In the genomic region with DNA sequence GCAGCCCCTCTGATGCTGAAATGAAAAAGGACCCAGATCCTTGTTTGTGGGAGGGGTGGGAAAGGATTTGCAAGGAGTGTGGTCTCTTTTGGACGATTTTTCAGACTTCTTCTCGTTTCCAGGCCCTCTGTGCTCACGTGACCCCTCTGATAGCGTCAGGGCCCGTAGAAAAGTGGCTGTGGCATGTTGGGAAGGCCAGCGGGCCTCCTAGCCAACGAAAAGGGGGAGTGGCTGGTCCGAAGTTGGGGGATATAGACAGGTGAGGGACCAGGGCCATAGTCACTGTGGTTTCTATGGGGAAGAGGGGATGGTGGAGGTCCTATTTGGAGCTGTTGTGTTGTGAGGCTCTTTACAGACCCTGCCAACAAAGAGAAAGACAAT, we compare ENCODE assay signal across 1 cellular context.
A peak's percentile ranks its signal among the peaks of the same experiment; 100 is the strongest.
TF ChIP-seq lines count a peak whose summit lies in the region.

No MANE protein-coding gene starts in this region.

TF ChIP-seq in K562, 482 proteins besides CTCF, POLR2A, EP300 and RAD21 (continued from another document):
- TF ChIP-seq, protein P1, sequence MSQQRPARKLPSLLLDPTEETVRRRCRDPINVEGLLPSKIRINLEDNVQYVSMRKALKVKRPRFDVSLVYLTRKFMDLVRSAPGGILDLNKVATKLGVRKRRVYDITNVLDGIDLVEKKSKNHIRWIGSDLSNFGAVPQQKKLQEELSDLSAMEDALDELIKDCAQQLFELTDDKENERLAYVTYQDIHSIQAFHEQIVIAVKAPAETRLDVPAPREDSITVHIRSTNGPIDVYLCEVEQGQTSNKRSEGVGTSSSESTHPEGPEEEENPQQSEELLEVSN (IDR thresholded peaks at IDR 0.05; ENCODE audit: borderline replicate concordance in 1 of 2, extremely low read depth in 1 of 2, insufficient read depth in 1 of 2, insufficient read length in 1 of 2, low read depth in 1 of 2, low read length in 1 of 2, poor library complexity in 1 of 2, severe bottlenecking in 1 of 2) = no peak
- TF ChIP-seq E2F8 (IDR thresholded peaks at IDR 0.05; ENCODE audit: low read depth, partially characterized antibody) (no peak), KLF6 (CRISPR knock-in tag; IDR thresholded peaks at IDR 0.05; ENCODE audit: borderline replicate concordance) (no peak), ARID1B (IDR thresholded peaks at IDR 0.05) (no peak), RBM22 (IDR thresholded peaks at IDR 0.05; ENCODE audit: low read depth, low read length, poor library complexity, severe bottlenecking) (no peak), TEAD2 (tag; IDR thresholded peaks at IDR 0.05) (no peak), USF1 (CRISPR knock-in tag; IDR thresholded peaks at IDR 0.05) (peak; percentile 92)
- TF ChIP-seq, protein P2, sequence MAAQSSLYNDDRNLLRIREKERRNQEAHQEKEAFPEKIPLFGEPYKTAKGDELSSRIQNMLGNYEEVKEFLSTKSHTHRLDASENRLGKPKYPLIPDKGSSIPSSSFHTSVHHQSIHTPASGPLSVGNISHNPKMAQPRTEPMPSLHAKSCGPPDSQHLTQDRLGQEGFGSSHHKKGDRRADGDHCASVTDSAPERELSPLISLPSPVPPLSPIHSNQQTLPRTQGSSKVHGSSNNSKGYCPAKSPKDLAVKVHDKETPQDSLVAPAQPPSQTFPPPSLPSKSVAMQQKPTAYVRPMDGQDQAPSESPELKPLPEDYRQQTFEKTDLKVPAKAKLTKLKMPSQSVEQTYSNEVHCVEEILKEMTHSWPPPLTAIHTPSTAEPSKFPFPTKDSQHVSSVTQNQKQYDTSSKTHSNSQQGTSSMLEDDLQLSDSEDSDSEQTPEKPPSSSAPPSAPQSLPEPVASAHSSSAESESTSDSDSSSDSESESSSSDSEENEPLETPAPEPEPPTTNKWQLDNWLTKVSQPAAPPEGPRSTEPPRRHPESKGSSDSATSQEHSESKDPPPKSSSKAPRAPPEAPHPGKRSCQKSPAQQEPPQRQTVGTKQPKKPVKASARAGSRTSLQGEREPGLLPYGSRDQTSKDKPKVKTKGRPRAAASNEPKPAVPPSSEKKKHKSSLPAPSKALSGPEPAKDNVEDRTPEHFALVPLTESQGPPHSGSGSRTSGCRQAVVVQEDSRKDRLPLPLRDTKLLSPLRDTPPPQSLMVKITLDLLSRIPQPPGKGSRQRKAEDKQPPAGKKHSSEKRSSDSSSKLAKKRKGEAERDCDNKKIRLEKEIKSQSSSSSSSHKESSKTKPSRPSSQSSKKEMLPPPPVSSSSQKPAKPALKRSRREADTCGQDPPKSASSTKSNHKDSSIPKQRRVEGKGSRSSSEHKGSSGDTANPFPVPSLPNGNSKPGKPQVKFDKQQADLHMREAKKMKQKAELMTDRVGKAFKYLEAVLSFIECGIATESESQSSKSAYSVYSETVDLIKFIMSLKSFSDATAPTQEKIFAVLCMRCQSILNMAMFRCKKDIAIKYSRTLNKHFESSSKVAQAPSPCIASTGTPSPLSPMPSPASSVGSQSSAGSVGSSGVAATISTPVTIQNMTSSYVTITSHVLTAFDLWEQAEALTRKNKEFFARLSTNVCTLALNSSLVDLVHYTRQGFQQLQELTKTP (IDR thresholded peaks at IDR 0.05; ENCODE audit: low read depth in 1 of 2, partially characterized antibody in 2 of 2) = no peak
TF ChIP-seq in K562: peak in this region for 10.
